In genomic region chr12:20174776-20175175, GRCh38 we compare ENCODE assay signal across 23 cellular contexts.
"Had no signal": no experiment of that assay in that cellular context is flagged by ENCODE, and none has a peak within 500 bp of the region (broad histone marks: within the 10 kb centered on the region; RNA-seq: fewer than 3 reads in every experiment).

No MANE protein-coding gene starts in this region.

- H3K9me3 Mint-ChIP-seq: type B pancreatic cell had no signal

- H3K79me2 ChIP-seq: parathyroid adenoma had no signal

- FAIRE-seq: endometrium, frontal cortex, small intestine had no signal

- H3K9me3 ChIP-seq: esophagus squamous epithelium, lower lobe of right lung, psoas muscle, right lobe of liver, stomach, thyroid gland had no signal

- H3K27ac Mint-ChIP-seq: naive thymus-derived CD8-positive, alpha-beta T cell; type B pancreatic cell had no signal

- H3K4me3 ChIP-seq: coronary artery, esophagus squamous epithelium, left ventricle myocardium inferior, lower lobe of right lung, psoas muscle, right lobe of liver, stomach, thyroid gland had no signal

- H3K4me1 Mint-ChIP-seq: naive thymus-derived CD8-positive, alpha-beta T cell had no signal

- H3K27me3 Mint-ChIP-seq: naive thymus-derived CD8-positive, alpha-beta T cell had no signal

- H3K27ac ChIP-seq: coronary artery, esophagus squamous epithelium, left ventricle myocardium inferior, lower lobe of right lung, parathyroid adenoma, psoas muscle, right lobe of liver, stomach, thyroid gland had no signal

- H3K9ac ChIP-seq: parathyroid adenoma had no signal

- H3K4me3 Mint-ChIP-seq: naive thymus-derived CD8-positive, alpha-beta T cell; type B pancreatic cell had no signal

- H3K36me3 ChIP-seq: esophagus squamous epithelium, left ventricle myocardium inferior, lower lobe of right lung, right lobe of liver, stomach, thyroid gland had no signal

- H2AFZ ChIP-seq: parathyroid adenoma had no signal

- ATAC-seq: left colon; lower lobe of right lung; naive thymus-derived CD8-positive, alpha-beta T cell; psoas muscle; right lobe of liver had no signal

- H3K36me3 Mint-ChIP-seq: naive thymus-derived CD8-positive, alpha-beta T cell; type B pancreatic cell had no signal

- H3K27me3 ChIP-seq: esophagus squamous epithelium, right lobe of liver, thyroid gland had no signal

- DNase-seq: dermis blood vessel endothelial cell; effector memory CD4-positive, alpha-beta T cell; erythroblast; esophagus squamous epithelium; kidney glomerular epithelial cell; left colon; left ventricle myocardium inferior; lower lobe of right lung; naive thymus-derived CD8-positive, alpha-beta T cell; psoas muscle; right lobe of liver; stimulated activated CD4-positive, alpha-beta T cell treated with anti-CD3 and anti-CD28 coated beads, Interleukin-15, amount 100 ng/mL, for 24 hours; stimulated activated CD4-positive, alpha-beta T cell treated with anti-CD3 and anti-CD28 coated beads, Interleukin-2, amount 100 ng/mL, for 48 hours; stimulated activated CD8-positive, alpha-beta memory T cell treated with anti-CD3 and anti-CD28 coated beads, Interleukin-4, amount 100 ng/mL, for 48 hours; stimulated activated naive CD4-positive, alpha-beta T cell treated with Interleukin-2 at 50 U/mL for 16 hours; stomach; thyroid gland had no signal

- H3K4me1 ChIP-seq: esophagus squamous epithelium, left ventricle myocardium inferior, lower lobe of right lung, parathyroid adenoma, psoas muscle, right lobe of liver, thyroid gland had no signal
